Comparison of ENCODE assay signal across 1 cellular context in the genomic region with DNA sequence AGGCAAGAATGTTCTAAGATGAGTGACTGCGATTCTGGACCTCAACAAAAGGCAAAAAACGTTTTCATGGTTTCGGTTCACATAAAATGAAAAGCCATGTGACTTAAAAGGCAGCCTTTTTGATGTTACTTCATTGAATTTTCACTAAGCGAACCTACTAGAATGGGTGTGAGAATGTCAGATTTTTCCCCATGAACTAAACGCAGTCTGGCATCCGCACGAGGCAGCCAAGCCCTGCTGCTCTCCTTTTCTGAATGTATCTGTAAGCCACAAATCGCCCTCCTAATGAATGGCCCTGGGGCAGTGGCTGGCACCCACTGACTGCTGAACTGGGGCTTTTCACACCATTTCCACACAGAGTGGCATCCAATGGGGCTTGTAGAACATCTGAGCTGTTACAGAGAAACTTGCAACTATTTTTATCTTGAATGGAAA.
TF ChIP-seq lines count a peak whose summit lies in the region.

No MANE protein-coding gene starts in this region.

TF ChIP-seq in GM23338, 12 proteins besides CTCF, POLR2A, EP300 and RAD21 (continued from another document):
- TF ChIP-seq, protein P1, sequence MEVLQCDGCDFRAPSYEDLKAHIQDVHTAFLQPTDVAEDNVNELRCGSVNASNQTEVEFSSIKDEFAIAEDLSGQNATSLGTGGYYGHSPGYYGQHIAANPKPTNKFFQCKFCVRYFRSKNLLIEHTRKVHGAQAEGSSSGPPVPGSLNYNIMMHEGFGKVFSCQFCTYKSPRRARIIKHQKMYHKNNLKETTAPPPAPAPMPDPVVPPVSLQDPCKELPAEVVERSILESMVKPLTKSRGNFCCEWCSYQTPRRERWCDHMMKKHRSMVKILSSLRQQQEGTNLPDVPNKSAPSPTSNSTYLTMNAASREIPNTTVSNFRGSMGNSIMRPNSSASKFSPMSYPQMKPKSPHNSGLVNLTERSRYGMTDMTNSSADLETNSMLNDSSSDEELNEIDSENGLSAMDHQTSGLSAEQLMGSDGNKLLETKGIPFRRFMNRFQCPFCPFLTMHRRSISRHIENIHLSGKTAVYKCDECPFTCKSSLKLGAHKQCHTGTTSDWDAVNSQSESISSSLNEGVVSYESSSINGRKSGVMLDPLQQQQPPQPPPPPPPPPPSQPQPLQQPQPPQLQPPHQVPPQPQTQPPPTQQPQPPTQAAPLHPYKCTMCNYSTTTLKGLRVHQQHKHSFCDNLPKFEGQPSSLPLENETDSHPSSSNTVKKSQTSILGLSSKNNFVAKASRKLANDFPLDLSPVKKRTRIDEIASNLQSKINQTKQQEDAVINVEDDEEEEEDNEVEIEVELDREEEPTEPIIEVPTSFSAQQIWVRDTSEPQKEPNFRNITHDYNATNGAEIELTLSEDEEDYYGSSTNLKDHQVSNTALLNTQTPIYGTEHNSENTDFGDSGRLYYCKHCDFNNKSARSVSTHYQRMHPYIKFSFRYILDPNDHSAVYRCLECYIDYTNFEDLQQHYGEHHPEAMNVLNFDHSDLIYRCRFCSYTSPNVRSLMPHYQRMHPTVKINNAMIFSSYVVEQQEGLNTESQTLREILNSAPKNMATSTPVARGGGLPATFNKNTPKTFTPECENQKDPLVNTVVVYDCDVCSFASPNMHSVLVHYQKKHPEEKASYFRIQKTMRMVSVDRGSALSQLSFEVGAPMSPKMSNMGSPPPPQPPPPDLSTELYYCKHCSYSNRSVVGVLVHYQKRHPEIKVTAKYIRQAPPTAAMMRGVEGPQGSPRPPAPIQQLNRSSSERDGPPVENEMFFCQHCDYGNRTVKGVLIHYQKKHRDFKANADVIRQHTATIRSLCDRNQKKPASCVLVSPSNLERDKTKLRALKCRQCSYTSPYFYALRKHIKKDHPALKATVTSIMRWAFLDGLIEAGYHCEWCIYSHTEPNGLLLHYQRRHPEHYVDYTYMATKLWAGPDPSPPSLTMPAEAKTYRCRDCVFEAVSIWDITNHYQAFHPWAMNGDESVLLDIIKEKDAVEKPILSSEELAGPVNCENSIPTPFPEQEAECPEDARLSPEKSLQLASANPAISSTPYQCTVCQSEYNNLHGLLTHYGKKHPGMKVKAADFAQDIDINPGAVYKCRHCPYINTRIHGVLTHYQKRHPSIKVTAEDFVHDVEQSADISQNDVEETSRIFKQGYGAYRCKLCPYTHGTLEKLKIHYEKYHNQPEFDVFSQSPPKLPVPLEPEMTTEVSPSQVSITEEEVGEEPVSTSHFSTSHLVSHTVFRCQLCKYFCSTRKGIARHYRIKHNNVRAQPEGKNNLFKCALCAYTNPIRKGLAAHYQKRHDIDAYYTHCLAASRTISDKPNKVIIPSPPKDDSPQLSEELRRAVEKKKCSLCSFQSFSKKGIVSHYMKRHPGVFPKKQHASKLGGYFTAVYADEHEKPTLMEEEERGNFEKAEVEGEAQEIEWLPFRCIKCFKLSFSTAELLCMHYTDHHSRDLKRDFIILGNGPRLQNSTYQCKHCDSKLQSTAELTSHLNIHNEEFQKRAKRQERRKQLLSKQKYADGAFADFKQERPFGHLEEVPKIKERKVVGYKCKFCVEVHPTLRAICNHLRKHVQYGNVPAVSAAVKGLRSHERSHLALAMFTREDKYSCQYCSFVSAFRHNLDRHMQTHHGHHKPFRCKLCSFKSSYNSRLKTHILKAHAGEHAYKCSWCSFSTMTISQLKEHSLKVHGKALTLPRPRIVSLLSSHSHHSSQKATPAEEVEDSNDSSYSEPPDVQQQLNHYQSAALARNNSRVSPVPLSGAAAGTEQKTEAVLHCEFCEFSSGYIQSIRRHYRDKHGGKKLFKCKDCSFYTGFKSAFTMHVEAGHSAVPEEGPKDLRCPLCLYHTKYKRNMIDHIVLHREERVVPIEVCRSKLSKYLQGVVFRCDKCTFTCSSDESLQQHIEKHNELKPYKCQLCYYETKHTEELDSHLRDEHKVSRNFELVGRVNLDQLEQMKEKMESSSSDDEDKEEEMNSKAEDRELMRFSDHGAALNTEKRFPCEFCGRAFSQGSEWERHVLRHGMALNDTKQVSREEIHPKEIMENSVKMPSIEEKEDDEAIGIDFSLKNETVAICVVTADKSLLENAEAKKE (CRISPR knock-in tag; IDR thresholded peaks at IDR 0.05): no peak
- no peak for TF ChIP-seq NANOG (IDR thresholded peaks at IDR 0.05; ENCODE audit: borderline replicate concordance)
- no peak for TF ChIP-seq STAT1 (IDR thresholded peaks at IDR 0.05; ENCODE audit: unreplicated experiment)
- TF ChIP-seq, protein P2, sequence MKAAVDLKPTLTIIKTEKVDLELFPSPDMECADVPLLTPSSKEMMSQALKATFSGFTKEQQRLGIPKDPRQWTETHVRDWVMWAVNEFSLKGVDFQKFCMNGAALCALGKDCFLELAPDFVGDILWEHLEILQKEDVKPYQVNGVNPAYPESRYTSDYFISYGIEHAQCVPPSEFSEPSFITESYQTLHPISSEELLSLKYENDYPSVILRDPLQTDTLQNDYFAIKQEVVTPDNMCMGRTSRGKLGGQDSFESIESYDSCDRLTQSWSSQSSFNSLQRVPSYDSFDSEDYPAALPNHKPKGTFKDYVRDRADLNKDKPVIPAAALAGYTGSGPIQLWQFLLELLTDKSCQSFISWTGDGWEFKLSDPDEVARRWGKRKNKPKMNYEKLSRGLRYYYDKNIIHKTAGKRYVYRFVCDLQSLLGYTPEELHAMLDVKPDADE (IDR thresholded peaks at IDR 0.05): no peak
- TF ChIP-seq ZNF331 (CRISPR knock-in tag; IDR thresholded peaks at IDR 0.05; ENCODE audit: low read depth): no peak
